Comparison of ENCODE assay signal across 1 cellular context in the genomic region with DNA sequence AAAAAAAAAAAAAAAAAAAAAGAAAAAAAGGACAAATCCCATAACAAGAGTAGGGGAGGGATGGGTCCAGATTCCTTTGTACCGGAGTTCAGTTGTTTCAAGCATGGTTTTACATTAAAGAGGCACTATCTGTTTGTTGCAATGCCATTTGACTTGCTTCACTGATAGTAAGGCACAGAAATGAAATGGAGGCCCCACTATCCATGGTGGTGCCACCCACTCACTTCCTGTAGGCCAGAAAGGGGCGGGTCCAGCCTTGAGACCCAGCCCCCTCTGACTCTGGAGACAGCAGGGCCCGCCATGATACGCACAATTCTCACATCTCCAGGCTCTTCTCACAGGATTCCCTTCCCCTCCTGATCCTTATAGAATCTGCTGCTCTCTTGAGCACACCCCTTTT.
TF ChIP-seq lines count a peak whose summit lies in the region.

No MANE protein-coding gene starts in this region.

TF ChIP-seq in HepG2, 621 proteins besides CTCF, POLR2A, EP300 and RAD21 (continued from another document):
- TF ChIP-seq, protein P1, sequence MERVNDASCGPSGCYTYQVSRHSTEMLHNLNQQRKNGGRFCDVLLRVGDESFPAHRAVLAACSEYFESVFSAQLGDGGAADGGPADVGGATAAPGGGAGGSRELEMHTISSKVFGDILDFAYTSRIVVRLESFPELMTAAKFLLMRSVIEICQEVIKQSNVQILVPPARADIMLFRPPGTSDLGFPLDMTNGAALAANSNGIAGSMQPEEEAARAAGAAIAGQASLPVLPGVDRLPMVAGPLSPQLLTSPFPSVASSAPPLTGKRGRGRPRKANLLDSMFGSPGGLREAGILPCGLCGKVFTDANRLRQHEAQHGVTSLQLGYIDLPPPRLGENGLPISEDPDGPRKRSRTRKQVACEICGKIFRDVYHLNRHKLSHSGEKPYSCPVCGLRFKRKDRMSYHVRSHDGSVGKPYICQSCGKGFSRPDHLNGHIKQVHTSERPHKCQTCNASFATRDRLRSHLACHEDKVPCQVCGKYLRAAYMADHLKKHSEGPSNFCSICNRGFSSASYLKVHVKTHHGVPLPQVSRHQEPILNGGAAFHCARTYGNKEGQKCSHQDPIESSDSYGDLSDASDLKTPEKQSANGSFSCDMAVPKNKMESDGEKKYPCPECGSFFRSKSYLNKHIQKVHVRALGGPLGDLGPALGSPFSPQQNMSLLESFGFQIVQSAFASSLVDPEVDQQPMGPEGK (CRISPR knock-in tag; IDR thresholded peaks at IDR 0.05) = no peak
- no peak for TF ChIP-seq ZNF274 (CRISPR knock-in tag; IDR thresholded peaks at IDR 0.05)
TF ChIP-seq in HepG2: peak in this region for 0.
